25 cellular contexts compared by ENCODE assay signal in the genomic region with DNA sequence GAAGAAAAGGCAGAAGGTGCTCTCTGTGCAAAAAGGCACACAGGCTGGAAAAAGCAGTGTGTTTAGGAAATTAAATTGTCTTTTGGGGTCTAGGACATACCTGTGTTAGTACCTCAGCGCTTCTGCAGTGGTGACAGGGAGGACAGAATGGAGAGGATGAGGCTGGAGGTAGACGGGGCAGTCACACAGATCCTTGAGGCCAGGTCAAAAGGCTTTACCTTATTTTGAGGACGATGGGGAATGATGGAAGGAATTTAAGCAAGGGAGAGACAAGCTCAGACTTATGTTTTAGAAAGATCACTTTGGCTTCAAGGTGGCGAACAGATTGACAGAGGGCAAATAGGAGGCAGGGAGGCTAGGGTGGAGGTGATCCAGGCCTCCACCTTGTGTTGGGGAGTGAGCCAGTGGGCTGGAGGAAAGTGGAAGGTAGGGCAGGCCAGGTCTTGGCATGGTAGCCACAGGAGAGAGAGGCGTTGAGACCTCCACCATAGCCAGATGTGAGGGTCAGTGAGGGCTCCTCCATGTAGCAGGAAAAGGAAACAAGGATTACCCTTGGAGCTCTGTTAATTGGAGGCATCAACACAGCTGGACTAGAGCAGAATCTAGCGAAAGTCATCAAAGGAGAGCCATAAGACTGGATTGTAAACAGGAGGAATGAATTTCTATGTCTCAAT. TPM values are rescaled to one million over a fixed set of nuclear protein-coding genes. Genes with fewer than 3 reads are reported as not detected.
"Had no signal": no experiment of that assay in that cellular context is flagged by ENCODE, and none has a peak within 500 bp of the region (broad histone marks: within the 10 kb centered on the region; RNA-seq: fewer than 3 reads in every experiment).

No MANE protein-coding gene starts in this region.

- H3K9me3 ChIP-seq: body of pancreas, ovary, prostate gland had no signal

- H3K4me3 ChIP-seq: body of pancreas, dorsolateral prefrontal cortex, lung, ovary, prostate gland had no signal

- H3K27ac ChIP-seq: body of pancreas, dorsolateral prefrontal cortex, ovary had no signal

- H3K36me3 ChIP-seq: ovary, prostate gland had no signal

- ATAC-seq: activated CD8-positive, alpha-beta T cell treated with anti-CD3 and anti-CD28 coated beads, Interleukin-2, amount 10 ng/mL, durations not matched to agents 7 days and 5 days; body of pancreas; left cardiac atrium; natural killer cell; right cardiac atrium had no signal

- DNase-seq: activated CD4-positive, alpha-beta T cell treated with anti-CD3 and anti-CD28 coated beads for 1 hour; activated CD4-positive, alpha-beta T cell treated with anti-CD3 and anti-CD28 coated beads, Interleukin-2, amount 50 U/mL, for 1 hour; activated CD8-positive, alpha-beta T cell treated with anti-CD3 and anti-CD28 coated beads, Interleukin-2, amount 10 ng/mL, durations not matched to agents 7 days and 5 days; activated gamma-delta T cell; anterior cingulate cortex; body of pancreas; central memory CD4-positive, alpha-beta T cell; dorsolateral prefrontal cortex; endodermal cell; foreskin fibroblast; hypothalamus; left cardiac atrium; midbrain; natural killer cell; ovary; right cardiac atrium; stimulated activated CD4-positive, alpha-beta T cell treated with anti-CD3 and anti-CD28 coated beads, Interleukin-12 subunit alpha, Interleukin-12 subunit beta, amount 100 ng/mL, for 4 hours; T-helper 9 cell had no signal

- FAIRE-seq: colon had no signal

- H3K4me1 ChIP-seq: body of pancreas had no signal

- H3K27me3 ChIP-seq: body of pancreas, ovary had no signal

RNA-seq across cellular contexts. Expression of a gene that starts 4.2 kb away (rescaled TPM):
- total RNA-seq: activated CD8-positive, alpha-beta T cell treated with anti-CD3 and anti-CD28 coated beads, Interleukin-2, amount 10 ng/mL, durations not matched to agents 7 days and 5 days; activated T-helper 1 cell treated with anti-CD3 and anti-CD28 coated beads, Interleukin-12 subunit alpha, Interleukin-12 subunit beta, Interleukin-2, Interleukin-4 antibody, amounts not matched to agents 30 ng/mL and 10 ng/mL and 1 ng/mL, durations not matched to agents 14 hours and 24 hours and 36 hours; fibroblast of lung; natural killer cell; SK-MEL-5; skeletal muscle tissue had no signal
